ENCODE assay signal across 1 cellular context in genomic region chr11:35359321-35360058, GRCh38.
TF ChIP-seq lines count a peak whose summit lies in the region.

No MANE protein-coding gene starts in this region.

TF ChIP-seq in SK-N-SH treated with all-trans-retinoic acid at 6 μM for 48 hours, 23 proteins besides CTCF, POLR2A, EP300 and RAD21 (continued from another document):
- no peak for TF ChIP-seq TSHZ2 (CRISPR knock-in tag; IDR thresholded peaks at IDR 0.05)
- TF ChIP-seq RARB (CRISPR knock-in tag; IDR thresholded peaks at IDR 0.05) = no peak
- no peak for TF ChIP-seq ZNF8 (CRISPR knock-in tag; IDR thresholded peaks at IDR 0.05)
- no peak for TF ChIP-seq ISL1 (CRISPR knock-in tag; IDR thresholded peaks at IDR 0.05)
- no peak for TF ChIP-seq ZNF565 (CRISPR knock-in tag; conservative IDR thresholded peaks at IDR 0.05; ENCODE audit: low read depth)
